ENCODE assay signal across 1 cellular context in the genomic region with DNA sequence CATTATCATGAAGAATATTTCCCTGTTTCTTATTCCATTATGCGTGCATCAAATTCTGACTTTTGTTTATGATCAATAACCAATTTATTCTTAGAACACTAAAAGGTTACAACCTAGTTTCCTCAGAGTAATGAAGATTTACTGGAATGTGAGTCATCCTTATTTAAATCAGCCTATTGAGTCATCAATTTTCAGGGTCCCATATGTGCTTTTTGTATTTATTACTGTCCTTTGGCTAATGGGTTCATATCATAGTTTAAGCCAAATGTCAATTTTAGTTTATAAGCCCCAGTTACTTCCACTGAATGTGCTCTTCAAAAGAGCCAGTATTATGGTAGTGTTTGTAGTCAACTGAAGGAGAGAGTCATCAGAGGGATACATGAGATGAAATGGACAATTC.
TF ChIP-seq lines count a peak whose summit lies in the region.

No MANE protein-coding gene starts in this region.

TF ChIP-seq in IMR-90, 13 proteins besides CTCF, POLR2A, EP300 and RAD21:
- no peak for TF ChIP-seq CEBPB (IDR thresholded peaks at IDR 0.05; ENCODE audit: low read depth, low read length)
- TF ChIP-seq SMC3 (IDR thresholded peaks at IDR 0.05; ENCODE audit: low read depth, low read length) = no peak
- TF ChIP-seq FOS (IDR thresholded peaks at IDR 0.05; ENCODE audit: low read depth, low read length) = 0 out of 2 replicates have a peak, but pooled peaks have one; percentile 3
- TF ChIP-seq ELK1 (IDR thresholded peaks at IDR 0.05; ENCODE audit: borderline replicate concordance, low read depth, low read length) = no peak
- no peak for TF ChIP-seq RFX5 (IDR thresholded peaks at IDR 0.05; ENCODE audit: low read depth, low read length)
- TF ChIP-seq USF2 (IDR thresholded peaks at IDR 0.05; ENCODE audit: low read depth, low read length) = no peak
- no peak for TF ChIP-seq NFE2L2 (IDR thresholded peaks at IDR 0.05; ENCODE audit: low read depth, low read length)
